Comparison of ENCODE assay signal across 21 cellular contexts in genomic region chr5:103101079-103101732, GRCh38.
"Had no signal": no experiment of that assay in that cellular context is flagged by ENCODE, and none has a peak within 500 bp of the region (broad histone marks: within the 10 kb centered on the region; RNA-seq: fewer than 3 reads in every experiment).

No MANE protein-coding gene starts in this region.

- ATAC-seq: activated T-cell treated with anti-CD3 and anti-CD28 coated beads, Interleukin-2, amount 50 U/mL, for 4 hours; effector memory CD8-positive, alpha-beta T cell; left lung; natural killer cell; T-cell had no signal

- DNase-seq: activated CD4-positive, alpha-beta T cell treated with anti-CD3 and anti-CD28 coated beads for 4 hours; activated CD4-positive, alpha-beta T cell treated with anti-CD3 and anti-CD28 coated beads, Interleukin-2, amount 50 U/mL, for 48 hours; activated CD4-positive, CD25-positive, alpha-beta regulatory T cell; activated CD8-positive, alpha-beta memory T cell treated with anti-CD3 and anti-CD28 coated beads, Interleukin-2, amount 50 U/mL, for 48 hours; activated naive CD4-positive, alpha-beta T cell; activated naive CD8-positive, alpha-beta T cell treated with anti-CD3 and anti-CD28 coated beads for 36 hours; activated T-cell treated with anti-CD3 and anti-CD28 coated beads, Interleukin-2, amount 50 U/mL, for 4 hours; amniotic stem cell; colonic mucosa; dorsolateral prefrontal cortex; effector memory CD8-positive, alpha-beta T cell; esophagus squamous epithelium; kidney glomerular epithelial cell; left lung; natural killer cell; spleen; stimulated activated CD4-positive, alpha-beta T cell treated with anti-CD3 and anti-CD28 coated beads, Interleukin-4, amount 100 ng/mL, for 24 hours; stimulated activated naive CD4-positive, alpha-beta T cell treated with Interleukin-2 at 50 U/mL for 16 hours; T-cell had no signal

- H3K4me3 ChIP-seq: colonic mucosa, esophagus squamous epithelium, left lung, prostate gland, spleen, thoracic aorta had no signal
